Comparison of ENCODE assay signal across 1 cellular context in genomic region chr5:160045004-160045403, GRCh38.
TF ChIP-seq lines count a peak whose summit lies in the region.

No MANE protein-coding gene starts in this region.

TF ChIP-seq in WTC11, 78 proteins besides CTCF, POLR2A, EP300 and RAD21 (continued from another document):
- TF ChIP-seq FOXJ3 (CRISPR knock-in tag; IDR thresholded peaks at IDR 0.05; ENCODE audit: borderline replicate concordance) (no peak), ZNF263 (CRISPR knock-in tag; IDR thresholded peaks at IDR 0.05; ENCODE audit: low read depth) (no peak), FOXP4 (CRISPR knock-in tag; IDR thresholded peaks at IDR 0.05) (no peak), ELF4 (CRISPR knock-in tag; IDR thresholded peaks at IDR 0.05; ENCODE audit: low read depth) (no peak), ATF2 (CRISPR knock-in tag; IDR thresholded peaks at IDR 0.05; ENCODE audit: borderline replicate concordance, low read depth) (no peak)
